In genomic region chr7:108327353-108327752, GRCh38 we compare ENCODE assay signal across 20 cellular contexts.
DNase-seq lines count a peak whose midpoint lies in the region; ATAC-seq, FAIRE-seq and TF ChIP-seq lines count a peak whose summit lies in the region.
"Had no signal": no experiment of that assay in that cellular context is flagged by ENCODE, and none has a peak within 500 bp of the region (broad histone marks: within the 10 kb centered on the region; RNA-seq: fewer than 3 reads in every experiment).

No MANE protein-coding gene starts in this region.

- CTCF ChIA-PET in activated naive CD4-positive, alpha-beta T cell treated with anti-CD3 and anti-CD28 coated beads, Interleukin-2, amount 10 ng/mL, durations not matched to agents 7 days and 5 days (lab: Charles Lee), result no interaction called here

- H3K4me1 Mint-ChIP-seq in IgD-negative memory B cell, result peaks cover 14 to 20% (median 16%) of the 10 kb centered on the region in 3 donors
- H3K4me1 Mint-ChIP-seq in neural crest cell, result peaks cover 80% of the 10 kb centered on the region
- H3K4me1 Mint-ChIP-seq in activated naive CD4-positive, alpha-beta T cell treated with anti-CD3 and anti-CD28 coated beads, Interleukin-2, amount 10 ng/mL, durations not matched to agents 7 days and 5 days, result no peaks in the 10 kb centered on the region
- H3K4me1 Mint-ChIP-seq: natural killer cell had no signal

- H3K27ac Mint-ChIP-seq in IgD-negative memory B cell (peak overlapping the region in 2 of 3 donors; percentile 12 to 39), neural crest cell (ENCODE audit: unreplicated experiment) (peak overlapping the region; percentile 36)
- H3K27ac Mint-ChIP-seq in activated naive CD4-positive, alpha-beta T cell treated with anti-CD3 and anti-CD28 coated beads, Interleukin-2, amount 10 ng/mL, durations not matched to agents 7 days and 5 days, result no peak overlapping the region
- H3K27ac Mint-ChIP-seq: natural killer cell had no signal

- DNase-seq in GM19239 (ENCODE audit: insufficient read length, low spot score), result no peak
- DNase-seq in neural crest cell (ENCODE audit: low read depth, low spot score), result no peak
- no peak for DNase-seq in left lobe of liver (ENCODE audit: low spot score)
- no peak for DNase-seq in activated gamma-delta T cell (lab: John Stamatoyannopoulos, UW)
- no peak for DNase-seq in activated naive CD4-positive, alpha-beta T cell treated with anti-CD3 and anti-CD28 coated beads, Interleukin-2, amount 10 ng/mL, durations not matched to agents 7 days and 5 days
- DNase-seq: amniotic stem cell; effector memory CD4-positive, alpha-beta T cell; hippocampal formation; kidney glomerular epithelial cell; mesendoderm; MG63; natural killer cell; NCI-H187 treated with DMSO at 0.1 percent for 48 hours; NCI-H446; small intestine; stimulated activated CD4-positive, alpha-beta T cell treated with anti-CD3 and anti-CD28 coated beads, Interleukin-4, amount 100 ng/mL, for 4 hours; stimulated activated CD8-positive, alpha-beta memory T cell treated with anti-CD3 and anti-CD28 coated beads, Interleukin-4, amount 100 ng/mL, for 48 hours had no signal

- no peaks in the 10 kb centered on the region for H3K36me3 Mint-ChIP-seq in IgD-negative memory B cell
- H3K36me3 Mint-ChIP-seq in neural crest cell (ENCODE audit: low read depth), result no peaks in the 10 kb centered on the region
- no peaks in the 10 kb centered on the region for H3K36me3 Mint-ChIP-seq in activated naive CD4-positive, alpha-beta T cell treated with anti-CD3 and anti-CD28 coated beads, Interleukin-2, amount 10 ng/mL, durations not matched to agents 7 days and 5 days
- H3K36me3 Mint-ChIP-seq: natural killer cell had no signal

- ATAC-seq in HG02610 (IDR thresholded peaks at IDR 0.05; ENCODE audit: unreplicated experiment) (peak; percentile 45), left lobe of liver (no peak)
- ATAC-seq: HepG2, natural killer cell had no signal

- TF ChIP-seq CTCF in neural crest cell (conservative IDR thresholded peaks at IDR 0.05), result no peak

- FAIRE-seq in GM19239 (lab: Jason Lieb, UNC), result peak; percentile 84
- FAIRE-seq: HepG2, small intestine had no signal

- H3K9me3 Mint-ChIP-seq in IgD-negative memory B cell (no peaks in the 10 kb centered on the region), neural crest cell (no peaks in the 10 kb centered on the region)
- H3K9me3 Mint-ChIP-seq in activated naive CD4-positive, alpha-beta T cell treated with anti-CD3 and anti-CD28 coated beads, Interleukin-2, amount 10 ng/mL, durations not matched to agents 7 days and 5 days, result no peaks in the 10 kb centered on the region
- H3K9me3 Mint-ChIP-seq: natural killer cell had no signal

- H3K27me3 Mint-ChIP-seq in IgD-negative memory B cell (no peaks in the 10 kb centered on the region), neural crest cell (ENCODE audit: low read depth) (no peaks in the 10 kb centered on the region)
- H3K27me3 Mint-ChIP-seq in activated naive CD4-positive, alpha-beta T cell treated with anti-CD3 and anti-CD28 coated beads, Interleukin-2, amount 10 ng/mL, durations not matched to agents 7 days and 5 days, result peaks cover 4% of the 10 kb centered on the region

- H3K4me3 Mint-ChIP-seq in IgD-negative memory B cell (peak overlapping the region in 1 of 4 donors; percentile 9), neural crest cell (no peak overlapping the region)
- H3K4me3 Mint-ChIP-seq in activated naive CD4-positive, alpha-beta T cell treated with anti-CD3 and anti-CD28 coated beads, Interleukin-2, amount 10 ng/mL, durations not matched to agents 7 days and 5 days, result no peak overlapping the region
- H3K4me3 Mint-ChIP-seq: natural killer cell had no signal
